13 cellular contexts compared by ENCODE assay signal in the genomic region with DNA sequence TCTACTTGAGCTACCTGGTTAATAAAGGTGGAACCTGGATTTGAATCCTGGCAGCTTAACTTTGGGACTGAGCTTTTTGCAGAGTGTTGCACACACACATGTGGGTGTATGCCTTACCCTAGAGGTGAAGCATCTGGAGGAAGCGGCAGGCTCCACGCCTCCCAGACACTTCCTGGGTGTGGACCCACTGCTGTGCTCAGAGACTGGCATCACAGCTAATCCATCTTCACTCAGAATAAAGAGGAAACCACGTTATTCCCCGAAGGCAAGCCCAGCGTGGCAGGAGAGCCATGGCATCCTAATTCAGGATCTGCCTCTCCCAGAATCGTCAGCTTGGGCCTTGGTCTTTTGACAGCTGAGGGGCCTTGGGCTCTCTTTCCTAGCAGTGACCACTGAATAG. TPM values are rescaled to one million over a fixed set of nuclear protein-coding genes. Genes with fewer than 3 reads are reported as not detected.
A peak's percentile ranks its signal among the peaks of the same experiment; 100 is the strongest.
DNase-seq lines count a peak whose midpoint lies in the region; ATAC-seq, FAIRE-seq and TF ChIP-seq lines count a peak whose summit lies in the region.
"Had no signal": no experiment of that assay in that cellular context is flagged by ENCODE, and none has a peak within 500 bp of the region (broad histone marks: within the 10 kb centered on the region; RNA-seq: fewer than 3 reads in every experiment).

No MANE protein-coding gene starts in this region.

- DNase-seq in activated CD4-positive, CD25-positive, alpha-beta regulatory T cell treated with anti-CD3 and anti-CD28 coated beads, Interleukin-2, amount 50 U/mL, for 72 hours = peak; percentile 35
- DNase-seq in activated CD4-positive, CD25-positive, alpha-beta regulatory T cell (lab: John Stamatoyannopoulos, UW) = no peak
- DNase-seq in activated CD4-positive, alpha-beta T cell treated with anti-CD3 and anti-CD28 coated beads, Interleukin-2, amount 10 ng/mL, durations not matched to agents 7 days and 5 days = peak; percentile 62
- DNase-seq in effector memory CD8-positive, alpha-beta T cell = no peak
- peak; percentile 21 for DNase-seq in stimulated activated CD8-positive, alpha-beta memory T cell treated with anti-CD3 and anti-CD28 coated beads, Interleukin-4, amount 100 ng/mL, for 48 hours
- DNase-seq in GM20000 (ENCODE audit: low spot score) (no peak), DMS153 (lab: John Stamatoyannopoulos, UW) (no peak), GM12892 (ENCODE audit: insufficient read length) (no peak)
- DNase-seq: natural killer cell, NCI-H1105, NCI-H526 treated with DMSO at 0.1 percent for 48 hours had no signal

- peak overlapping the region; percentile 56 for H3K4me3 Mint-ChIP-seq in activated CD4-positive, alpha-beta T cell treated with anti-CD3 and anti-CD28 coated beads, Interleukin-2, amount 10 ng/mL, durations not matched to agents 7 days and 5 days
- no peak overlapping the region for H3K4me3 Mint-ChIP-seq in effector memory CD8-positive, alpha-beta T cell
- H3K4me3 Mint-ChIP-seq: natural killer cell had no signal

- H3K4me1 Mint-ChIP-seq in activated CD4-positive, alpha-beta T cell treated with anti-CD3 and anti-CD28 coated beads, Interleukin-2, amount 10 ng/mL, durations not matched to agents 7 days and 5 days = peaks cover 55% of the 10 kb centered on the region
- H3K4me1 Mint-ChIP-seq in effector memory CD8-positive, alpha-beta T cell (ENCODE audit: low read depth in 2 of 2) = peaks cover 6 to 11% of the 10 kb centered on the region in 2 donors
- H3K4me1 Mint-ChIP-seq: natural killer cell had no signal

- POLR2A ChIA-PET in activated CD4-positive, alpha-beta T cell treated with anti-CD3 and anti-CD28 coated beads, Interleukin-2, amount 10 ng/mL, durations not matched to agents 7 days and 5 days (lab: Charles Lee) = no interaction called here

- TF ChIP-seq POLR2A in GM12892 (IDR thresholded peaks at IDR 0.05; ENCODE audit: low read depth, low read length) = no peak

- H3K36me3 Mint-ChIP-seq in activated CD4-positive, alpha-beta T cell treated with anti-CD3 and anti-CD28 coated beads, Interleukin-2, amount 10 ng/mL, durations not matched to agents 7 days and 5 days (ENCODE audit: low read depth) = peaks cover 2% of the 10 kb centered on the region
- peaks cover 3% of the 10 kb centered on the region for H3K36me3 Mint-ChIP-seq in effector memory CD8-positive, alpha-beta T cell (ENCODE audit: insufficient read depth)
- H3K36me3 Mint-ChIP-seq: natural killer cell had no signal

- no peaks in the 10 kb centered on the region for H3K27me3 Mint-ChIP-seq in activated CD4-positive, alpha-beta T cell treated with anti-CD3 and anti-CD28 coated beads, Interleukin-2, amount 10 ng/mL, durations not matched to agents 7 days and 5 days
- no peaks in the 10 kb centered on the region for H3K27me3 Mint-ChIP-seq in effector memory CD8-positive, alpha-beta T cell

- no peaks in the 10 kb centered on the region for H3K9me3 Mint-ChIP-seq in activated CD4-positive, alpha-beta T cell treated with anti-CD3 and anti-CD28 coated beads, Interleukin-2, amount 10 ng/mL, durations not matched to agents 7 days and 5 days
- H3K9me3 Mint-ChIP-seq in effector memory CD8-positive, alpha-beta T cell = no peaks in the 10 kb centered on the region
- H3K9me3 Mint-ChIP-seq: natural killer cell had no signal

- no peak for FAIRE-seq in GM12892 (lab: Jason Lieb, UNC)

- H3K27ac Mint-ChIP-seq in activated CD4-positive, alpha-beta T cell treated with anti-CD3 and anti-CD28 coated beads, Interleukin-2, amount 10 ng/mL, durations not matched to agents 7 days and 5 days = peak overlapping the region; percentile 84
- peak overlapping the region in 1 of 2 donors; percentile 79 for H3K27ac Mint-ChIP-seq in effector memory CD8-positive, alpha-beta T cell
- H3K27ac Mint-ChIP-seq: natural killer cell had no signal

- CTCF ChIA-PET in activated CD4-positive, alpha-beta T cell treated with anti-CD3 and anti-CD28 coated beads, Interleukin-2, amount 10 ng/mL, durations not matched to agents 7 days and 5 days (lab: Charles Lee) = interaction anchor here (0.6 to 4.2 kb wide), 3 partner anchors 9 to 426 kb away, joined by 3 to 28 read pairs (median 3); a partner anchor contains a TSS

- peak; percentile 51 for ATAC-seq in effector memory CD8-positive, alpha-beta T cell (replicated peaks)

- TF ChIP-seq CTCF in GM20000 (IDR thresholded peaks at IDR 0.05; ENCODE audit: extremely low read depth, missing control alignments) = no peak

RNA-seq across cellular contexts. Expression of a gene that starts 25.5 kb away (rescaled TPM):
- under 1 TPM; 0.60 to 0.65 TPM for total RNA-seq in activated CD4-positive, alpha-beta T cell treated with anti-CD3 and anti-CD28 coated beads, Interleukin-2, amount 10 ng/mL, durations not matched to agents 7 days and 5 days
- 0.61 TPM for polyA plus RNA-seq in GM12892 (2012; ENCODE audit: missing spikeins)
- total RNA-seq: smooth muscle cell had no signal
- polyA plus RNA-seq: smooth muscle cell had no signal

RNA-seq across cellular contexts. Expression of a gene that starts 45.0 kb away (rescaled TPM):
- total RNA-seq in activated CD4-positive, alpha-beta T cell treated with anti-CD3 and anti-CD28 coated beads, Interleukin-2, amount 10 ng/mL, durations not matched to agents 7 days and 5 days = not detected
- not detected for polyA plus RNA-seq in GM12892 (2012; ENCODE audit: missing spikeins)
- total RNA-seq: natural killer cell, SJSA1, smooth muscle cell had no signal
- polyA plus RNA-seq: smooth muscle cell had no signal

RNA-seq across cellular contexts. Expression of a gene that starts 56.7 kb away (rescaled TPM):
- total RNA-seq in activated CD4-positive, alpha-beta T cell treated with anti-CD3 and anti-CD28 coated beads, Interleukin-2, amount 10 ng/mL, durations not matched to agents 7 days and 5 days = 10 to 100 TPM; 51.6 to 72.1 TPM
- polyA plus RNA-seq in GM12892 (2012; ENCODE audit: missing spikeins) = 174 TPM

Comparison
In these comparisons a context has a peak if more than half of its experiments do, and no peak if none do; other contexts are left out.
1. DNase-seq: peak in activated CD4-positive, CD25-positive, alpha-beta regulatory T cell treated with anti-CD3 and anti-CD28 coated beads, Interleukin-2, amount 50 U/mL, for 72 hours (single experiment), activated CD4-positive, alpha-beta T cell treated with anti-CD3 and anti-CD28 coated beads, Interleukin-2, amount 10 ng/mL, durations not matched to agents 7 days and 5 days (single experiment) and stimulated activated CD8-positive, alpha-beta memory T cell treated with anti-CD3 and anti-CD28 coated beads, Interleukin-4, amount 100 ng/mL, for 48 hours (single experiment); none in activated CD4-positive, CD25-positive, alpha-beta regulatory T cell (0 of 4), effector memory CD8-positive, alpha-beta T cell (0 of 3), GM20000 (single experiment), DMS153 (single experiment) and GM12892 (single experiment).